1 cellular context compared by ENCODE assay signal in the genomic region with DNA sequence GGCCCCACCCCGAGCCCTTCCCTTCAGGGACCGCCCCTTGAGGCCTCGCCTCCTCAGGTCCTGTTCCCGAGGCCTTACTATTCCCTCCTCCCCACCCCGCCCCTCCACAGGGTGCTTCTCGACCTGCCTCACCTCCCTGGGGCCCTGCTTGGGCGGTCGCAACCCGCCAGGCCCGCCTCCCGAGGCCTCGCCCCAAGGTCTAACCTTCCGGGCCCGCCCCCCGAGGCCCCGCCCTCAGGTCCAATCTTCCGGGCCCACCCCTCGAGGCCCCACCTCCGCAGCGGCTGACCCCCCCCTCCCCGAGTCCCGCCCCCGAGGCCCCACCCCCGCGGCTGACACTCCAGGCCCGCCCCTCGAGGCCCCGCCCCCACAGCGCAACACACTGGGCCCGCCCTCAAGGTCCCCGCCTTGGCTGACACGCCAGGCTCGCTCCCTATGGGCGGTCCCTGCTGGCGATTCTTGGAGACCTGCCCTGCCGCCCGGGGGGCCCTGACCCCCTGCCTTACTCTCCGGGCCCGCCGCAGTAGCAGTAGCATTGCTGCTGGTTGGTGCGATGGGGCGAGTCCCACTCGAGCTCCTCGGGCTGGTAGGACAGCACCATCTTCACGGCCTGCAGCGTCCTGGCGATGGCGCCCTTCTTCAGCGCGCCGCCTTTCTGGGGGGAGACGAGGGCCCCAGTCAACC.
TF ChIP-seq lines count a peak whose summit lies in the region.

No MANE protein-coding gene starts in this region.

TF ChIP-seq in K562, 482 proteins besides CTCF, POLR2A, EP300 and RAD21 (continues in another document):
- TF ChIP-seq, protein P1, sequence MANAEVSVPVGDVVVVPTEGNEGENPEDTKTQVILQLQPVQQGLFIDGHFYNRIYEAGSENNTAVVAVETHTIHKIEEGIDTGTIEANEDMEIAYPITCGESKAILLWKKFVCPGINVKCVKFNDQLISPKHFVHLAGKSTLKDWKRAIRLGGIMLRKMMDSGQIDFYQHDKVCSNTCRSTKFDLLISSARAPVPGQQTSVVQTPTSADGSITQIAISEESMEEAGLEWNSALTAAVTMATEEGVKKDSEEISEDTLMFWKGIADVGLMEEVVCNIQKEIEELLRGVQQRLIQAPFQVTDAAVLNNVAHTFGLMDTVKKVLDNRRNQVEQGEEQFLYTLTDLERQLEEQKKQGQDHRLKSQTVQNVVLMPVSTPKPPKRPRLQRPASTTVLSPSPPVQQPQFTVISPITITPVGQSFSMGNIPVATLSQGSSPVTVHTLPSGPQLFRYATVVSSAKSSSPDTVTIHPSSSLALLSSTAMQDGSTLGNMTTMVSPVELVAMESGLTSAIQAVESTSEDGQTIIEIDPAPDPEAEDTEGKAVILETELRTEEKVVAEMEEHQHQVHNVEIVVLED (CRISPR knock-in tag; IDR thresholded peaks at IDR 0.05), result no peak
- TF ChIP-seq ESRRA (IDR thresholded peaks at IDR 0.05; ENCODE audit: borderline replicate concordance, low read depth), result no peak
- TF ChIP-seq TEAD4 (IDR thresholded peaks at IDR 0.05; ENCODE audit: low read length), result no peak
- no peak for TF ChIP-seq TEAD4 (CRISPR knock-in tag; IDR thresholded peaks at IDR 0.05; ENCODE audit: borderline replicate concordance)
- TF ChIP-seq, protein P2, sequence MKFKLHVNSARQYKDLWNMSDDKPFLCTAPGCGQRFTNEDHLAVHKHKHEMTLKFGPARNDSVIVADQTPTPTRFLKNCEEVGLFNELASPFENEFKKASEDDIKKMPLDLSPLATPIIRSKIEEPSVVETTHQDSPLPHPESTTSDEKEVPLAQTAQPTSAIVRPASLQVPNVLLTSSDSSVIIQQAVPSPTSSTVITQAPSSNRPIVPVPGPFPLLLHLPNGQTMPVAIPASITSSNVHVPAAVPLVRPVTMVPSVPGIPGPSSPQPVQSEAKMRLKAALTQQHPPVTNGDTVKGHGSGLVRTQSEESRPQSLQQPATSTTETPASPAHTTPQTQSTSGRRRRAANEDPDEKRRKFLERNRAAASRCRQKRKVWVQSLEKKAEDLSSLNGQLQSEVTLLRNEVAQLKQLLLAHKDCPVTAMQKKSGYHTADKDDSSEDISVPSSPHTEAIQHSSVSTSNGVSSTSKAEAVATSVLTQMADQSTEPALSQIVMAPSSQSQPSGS (CRISPR knock-in tag; IDR thresholded peaks at IDR 0.05), result no peak
- TF ChIP-seq, protein P3, sequence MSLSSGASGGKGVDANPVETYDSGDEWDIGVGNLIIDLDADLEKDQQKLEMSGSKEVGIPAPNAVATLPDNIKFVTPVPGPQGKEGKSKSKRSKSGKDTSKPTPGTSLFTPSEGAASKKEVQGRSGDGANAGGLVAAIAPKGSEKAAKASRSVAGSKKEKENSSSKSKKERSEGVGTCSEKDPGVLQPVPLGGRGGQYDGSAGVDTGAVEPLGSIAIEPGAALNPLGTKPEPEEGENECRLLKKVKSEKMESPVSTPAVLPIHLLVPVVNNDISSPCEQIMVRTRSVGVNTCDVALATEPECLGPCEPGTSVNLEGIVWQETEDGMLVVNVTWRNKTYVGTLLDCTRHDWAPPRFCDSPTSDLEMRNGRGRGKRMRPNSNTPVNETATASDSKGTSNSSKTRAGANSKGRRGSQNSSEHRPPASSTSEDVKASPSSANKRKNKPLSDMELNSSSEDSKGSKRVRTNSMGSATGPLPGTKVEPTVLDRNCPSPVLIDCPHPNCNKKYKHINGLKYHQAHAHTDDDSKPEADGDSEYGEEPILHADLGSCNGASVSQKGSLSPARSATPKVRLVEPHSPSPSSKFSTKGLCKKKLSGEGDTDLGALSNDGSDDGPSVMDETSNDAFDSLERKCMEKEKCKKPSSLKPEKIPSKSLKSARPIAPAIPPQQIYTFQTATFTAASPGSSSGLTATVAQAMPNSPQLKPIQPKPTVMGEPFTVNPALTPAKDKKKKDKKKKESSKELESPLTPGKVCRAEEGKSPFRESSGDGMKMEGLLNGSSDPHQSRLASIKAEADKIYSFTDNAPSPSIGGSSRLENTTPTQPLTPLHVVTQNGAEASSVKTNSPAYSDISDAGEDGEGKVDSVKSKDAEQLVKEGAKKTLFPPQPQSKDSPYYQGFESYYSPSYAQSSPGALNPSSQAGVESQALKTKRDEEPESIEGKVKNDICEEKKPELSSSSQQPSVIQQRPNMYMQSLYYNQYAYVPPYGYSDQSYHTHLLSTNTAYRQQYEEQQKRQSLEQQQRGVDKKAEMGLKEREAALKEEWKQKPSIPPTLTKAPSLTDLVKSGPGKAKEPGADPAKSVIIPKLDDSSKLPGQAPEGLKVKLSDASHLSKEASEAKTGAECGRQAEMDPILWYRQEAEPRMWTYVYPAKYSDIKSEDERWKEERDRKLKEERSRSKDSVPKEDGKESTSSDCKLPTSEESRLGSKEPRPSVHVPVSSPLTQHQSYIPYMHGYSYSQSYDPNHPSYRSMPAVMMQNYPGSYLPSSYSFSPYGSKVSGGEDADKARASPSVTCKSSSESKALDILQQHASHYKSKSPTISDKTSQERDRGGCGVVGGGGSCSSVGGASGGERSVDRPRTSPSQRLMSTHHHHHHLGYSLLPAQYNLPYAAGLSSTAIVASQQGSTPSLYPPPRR (CRISPR knock-in tag; IDR thresholded peaks at IDR 0.05; ENCODE audit: borderline replicate concordance), result no peak
- no peak for TF ChIP-seq KDM4B (IDR thresholded peaks at IDR 0.05; ENCODE audit: borderline replicate concordance in 2 of 2, low read depth in 1 of 2)
- TF ChIP-seq, protein P4, sequence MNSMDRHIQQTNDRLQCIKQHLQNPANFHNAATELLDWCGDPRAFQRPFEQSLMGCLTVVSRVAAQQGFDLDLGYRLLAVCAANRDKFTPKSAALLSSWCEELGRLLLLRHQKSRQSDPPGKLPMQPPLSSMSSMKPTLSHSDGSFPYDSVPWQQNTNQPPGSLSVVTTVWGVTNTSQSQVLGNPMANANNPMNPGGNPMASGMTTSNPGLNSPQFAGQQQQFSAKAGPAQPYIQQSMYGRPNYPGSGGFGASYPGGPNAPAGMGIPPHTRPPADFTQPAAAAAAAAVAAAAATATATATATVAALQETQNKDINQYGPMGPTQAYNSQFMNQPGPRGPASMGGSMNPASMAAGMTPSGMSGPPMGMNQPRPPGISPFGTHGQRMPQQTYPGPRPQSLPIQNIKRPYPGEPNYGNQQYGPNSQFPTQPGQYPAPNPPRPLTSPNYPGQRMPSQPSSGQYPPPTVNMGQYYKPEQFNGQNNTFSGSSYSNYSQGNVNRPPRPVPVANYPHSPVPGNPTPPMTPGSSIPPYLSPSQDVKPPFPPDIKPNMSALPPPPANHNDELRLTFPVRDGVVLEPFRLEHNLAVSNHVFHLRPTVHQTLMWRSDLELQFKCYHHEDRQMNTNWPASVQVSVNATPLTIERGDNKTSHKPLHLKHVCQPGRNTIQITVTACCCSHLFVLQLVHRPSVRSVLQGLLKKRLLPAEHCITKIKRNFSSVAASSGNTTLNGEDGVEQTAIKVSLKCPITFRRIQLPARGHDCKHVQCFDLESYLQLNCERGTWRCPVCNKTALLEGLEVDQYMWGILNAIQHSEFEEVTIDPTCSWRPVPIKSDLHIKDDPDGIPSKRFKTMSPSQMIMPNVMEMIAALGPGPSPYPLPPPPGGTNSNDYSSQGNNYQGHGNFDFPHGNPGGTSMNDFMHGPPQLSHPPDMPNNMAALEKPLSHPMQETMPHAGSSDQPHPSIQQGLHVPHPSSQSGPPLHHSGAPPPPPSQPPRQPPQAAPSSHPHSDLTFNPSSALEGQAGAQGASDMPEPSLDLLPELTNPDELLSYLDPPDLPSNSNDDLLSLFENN (IDR thresholded peaks at IDR 0.05; ENCODE audit: low read depth in 2 of 2, low read length in 2 of 2), result peak; percentile 42 to 77; a peak in 1 of 4 replicates
- TF ChIP-seq PHF21A (IDR thresholded peaks at IDR 0.05; ENCODE audit: borderline replicate concordance, low read depth), result no peak
- no peak for TF ChIP-seq ETS2 (tag; IDR thresholded peaks at IDR 0.05; ENCODE audit: borderline replicate concordance, poor library complexity, severe bottlenecking)
- no peak for TF ChIP-seq SMARCB1 (IDR thresholded peaks at IDR 0.05; ENCODE audit: insufficient read length, low read depth)
- peak; percentile 65 for TF ChIP-seq CHD2 (IDR thresholded peaks at IDR 0.05; ENCODE audit: low read depth, low read length)
- no peak for TF ChIP-seq MYBL2 (IDR thresholded peaks at IDR 0.05; ENCODE audit: low read depth)
- TF ChIP-seq MYBL2 (CRISPR knock-in tag; IDR thresholded peaks at IDR 0.05; ENCODE audit: borderline replicate concordance), result no peak
- no peak for TF ChIP-seq ZNF436 (CRISPR knock-in tag; IDR thresholded peaks at IDR 0.05)
- TF ChIP-seq, protein P5, sequence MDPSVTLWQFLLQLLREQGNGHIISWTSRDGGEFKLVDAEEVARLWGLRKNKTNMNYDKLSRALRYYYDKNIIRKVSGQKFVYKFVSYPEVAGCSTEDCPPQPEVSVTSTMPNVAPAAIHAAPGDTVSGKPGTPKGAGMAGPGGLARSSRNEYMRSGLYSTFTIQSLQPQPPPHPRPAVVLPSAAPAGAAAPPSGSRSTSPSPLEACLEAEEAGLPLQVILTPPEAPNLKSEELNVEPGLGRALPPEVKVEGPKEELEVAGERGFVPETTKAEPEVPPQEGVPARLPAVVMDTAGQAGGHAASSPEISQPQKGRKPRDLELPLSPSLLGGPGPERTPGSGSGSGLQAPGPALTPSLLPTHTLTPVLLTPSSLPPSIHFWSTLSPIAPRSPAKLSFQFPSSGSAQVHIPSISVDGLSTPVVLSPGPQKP (CRISPR knock-in tag; IDR thresholded peaks at IDR 0.05), result no peak
- TF ChIP-seq ATF1 (CRISPR knock-in tag; IDR thresholded peaks at IDR 0.05), result no peak
- TF ChIP-seq ATF1 (tag; IDR thresholded peaks at IDR 0.05), result no peak
- no peak for TF ChIP-seq HNRNPLL (IDR thresholded peaks at IDR 0.05; ENCODE audit: low read depth, low read length, poor library complexity, severe bottlenecking)
- no peak for TF ChIP-seq GTF2A2 (tag; IDR thresholded peaks at IDR 0.05)
- TF ChIP-seq RBM14 (IDR thresholded peaks at IDR 0.05; ENCODE audit: borderline replicate concordance, insufficient read depth, low read depth, low read length), result no peak
- no peak for TF ChIP-seq ZNF76 (CRISPR knock-in tag; IDR thresholded peaks at IDR 0.05; ENCODE audit: borderline replicate concordance)
- no peak for TF ChIP-seq TOE1 (IDR thresholded peaks at IDR 0.05; ENCODE audit: borderline replicate concordance)
- TF ChIP-seq TOE1 (CRISPR knock-in tag; IDR thresholded peaks at IDR 0.05; ENCODE audit: borderline replicate concordance, low read depth), result no peak
- TF ChIP-seq, protein P6, sequence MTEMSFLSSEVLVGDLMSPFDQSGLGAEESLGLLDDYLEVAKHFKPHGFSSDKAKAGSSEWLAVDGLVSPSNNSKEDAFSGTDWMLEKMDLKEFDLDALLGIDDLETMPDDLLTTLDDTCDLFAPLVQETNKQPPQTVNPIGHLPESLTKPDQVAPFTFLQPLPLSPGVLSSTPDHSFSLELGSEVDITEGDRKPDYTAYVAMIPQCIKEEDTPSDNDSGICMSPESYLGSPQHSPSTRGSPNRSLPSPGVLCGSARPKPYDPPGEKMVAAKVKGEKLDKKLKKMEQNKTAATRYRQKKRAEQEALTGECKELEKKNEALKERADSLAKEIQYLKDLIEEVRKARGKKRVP (CRISPR knock-in tag; IDR thresholded peaks at IDR 0.05), result no peak
- TF ChIP-seq, protein P7, sequence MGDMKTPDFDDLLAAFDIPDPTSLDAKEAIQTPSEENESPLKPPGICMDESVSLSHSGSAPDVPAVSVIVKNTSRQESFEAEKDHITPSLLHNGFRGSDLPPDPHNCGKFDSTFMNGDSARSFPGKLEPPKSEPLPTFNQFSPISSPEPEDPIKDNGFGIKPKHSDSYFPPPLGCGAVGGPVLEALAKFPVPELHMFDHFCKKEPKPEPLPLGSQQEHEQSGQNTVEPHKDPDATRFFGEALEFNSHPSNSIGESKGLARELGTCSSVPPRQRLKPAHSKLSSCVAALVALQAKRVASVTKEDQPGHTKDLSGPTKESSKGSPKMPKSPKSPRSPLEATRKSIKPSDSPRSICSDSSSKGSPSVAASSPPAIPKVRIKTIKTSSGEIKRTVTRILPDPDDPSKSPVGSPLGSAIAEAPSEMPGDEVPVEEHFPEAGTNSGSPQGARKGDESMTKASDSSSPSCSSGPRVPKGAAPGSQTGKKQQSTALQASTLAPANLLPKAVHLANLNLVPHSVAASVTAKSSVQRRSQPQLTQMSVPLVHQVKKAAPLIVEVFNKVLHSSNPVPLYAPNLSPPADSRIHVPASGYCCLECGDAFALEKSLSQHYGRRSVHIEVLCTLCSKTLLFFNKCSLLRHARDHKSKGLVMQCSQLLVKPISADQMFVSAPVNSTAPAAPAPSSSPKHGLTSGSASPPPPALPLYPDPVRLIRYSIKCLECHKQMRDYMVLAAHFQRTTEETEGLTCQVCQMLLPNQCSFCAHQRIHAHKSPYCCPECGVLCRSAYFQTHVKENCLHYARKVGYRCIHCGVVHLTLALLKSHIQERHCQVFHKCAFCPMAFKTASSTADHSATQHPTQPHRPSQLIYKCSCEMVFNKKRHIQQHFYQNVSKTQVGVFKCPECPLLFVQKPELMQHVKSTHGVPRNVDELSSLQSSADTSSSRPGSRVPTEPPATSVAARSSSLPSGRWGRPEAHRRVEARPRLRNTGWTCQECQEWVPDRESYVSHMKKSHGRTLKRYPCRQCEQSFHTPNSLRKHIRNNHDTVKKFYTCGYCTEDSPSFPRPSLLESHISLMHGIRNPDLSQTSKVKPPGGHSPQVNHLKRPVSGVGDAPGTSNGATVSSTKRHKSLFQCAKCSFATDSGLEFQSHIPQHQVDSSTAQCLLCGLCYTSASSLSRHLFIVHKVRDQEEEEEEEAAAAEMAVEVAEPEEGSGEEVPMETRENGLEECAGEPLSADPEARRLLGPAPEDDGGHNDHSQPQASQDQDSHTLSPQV (IDR thresholded peaks at IDR 0.05), result no peak
- TF ChIP-seq MAFK (IDR thresholded peaks at IDR 0.05; ENCODE audit: low read length), result peak; percentile 25; the same call in 1 of the 2 replicates
- TF ChIP-seq ZNF140 (CRISPR knock-in tag; IDR thresholded peaks at IDR 0.05), result no peak
- TF ChIP-seq, protein P8, sequence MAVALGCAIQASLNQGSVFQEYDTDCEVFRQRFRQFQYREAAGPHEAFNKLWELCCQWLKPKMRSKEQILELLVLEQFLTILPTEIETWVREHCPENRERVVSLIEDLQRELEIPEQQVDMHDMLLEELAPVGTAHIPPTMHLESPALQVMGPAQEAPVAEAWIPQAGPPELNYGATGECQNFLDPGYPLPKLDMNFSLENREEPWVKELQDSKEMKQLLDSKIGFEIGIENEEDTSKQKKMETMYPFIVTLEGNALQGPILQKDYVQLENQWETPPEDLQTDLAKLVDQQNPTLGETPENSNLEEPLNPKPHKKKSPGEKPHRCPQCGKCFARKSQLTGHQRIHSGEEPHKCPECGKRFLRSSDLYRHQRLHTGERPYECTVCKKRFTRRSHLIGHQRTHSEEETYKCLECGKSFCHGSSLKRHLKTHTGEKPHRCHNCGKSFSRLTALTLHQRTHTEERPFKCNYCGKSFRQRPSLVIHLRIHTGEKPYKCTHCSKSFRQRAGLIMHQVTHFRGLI (CRISPR knock-in tag; IDR thresholded peaks at IDR 0.05), result no peak
- TF ChIP-seq, protein P9, sequence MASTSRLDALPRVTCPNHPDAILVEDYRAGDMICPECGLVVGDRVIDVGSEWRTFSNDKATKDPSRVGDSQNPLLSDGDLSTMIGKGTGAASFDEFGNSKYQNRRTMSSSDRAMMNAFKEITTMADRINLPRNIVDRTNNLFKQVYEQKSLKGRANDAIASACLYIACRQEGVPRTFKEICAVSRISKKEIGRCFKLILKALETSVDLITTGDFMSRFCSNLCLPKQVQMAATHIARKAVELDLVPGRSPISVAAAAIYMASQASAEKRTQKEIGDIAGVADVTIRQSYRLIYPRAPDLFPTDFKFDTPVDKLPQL (IDR thresholded peaks at IDR 0.05; ENCODE audit: extremely low read depth, insufficient read length), result no peak
- no peak for TF ChIP-seq SMARCE1 (IDR thresholded peaks at IDR 0.05)
- no peak for TF ChIP-seq MCM2 (IDR thresholded peaks at IDR 0.05; ENCODE audit: low read depth)
